1 cellular context compared by ENCODE assay signal in genomic region chr10:61840403-61840802, GRCh38.
A peak's percentile ranks its signal among the peaks of the same experiment; 100 is the strongest.
TF ChIP-seq lines count a peak whose summit lies in the region.

No MANE protein-coding gene starts in this region.

TF ChIP-seq in K562, 482 proteins besides CTCF, POLR2A, EP300 and RAD21 (continued from another document):
- TF ChIP-seq CHAMP1 (IDR thresholded peaks at IDR 0.05), result 0 out of 2 replicates have a peak, but pooled peaks have one; percentile 16
- peak; percentile 55; the same call in 1 of the 2 replicates for TF ChIP-seq ZBTB40 (IDR thresholded peaks at IDR 0.05)
- no peak for TF ChIP-seq ZBTB40 (CRISPR knock-in tag; IDR thresholded peaks at IDR 0.05)
- TF ChIP-seq SIN3B (IDR thresholded peaks at IDR 0.05; ENCODE audit: low read depth), result no peak
- no peak for TF ChIP-seq ZNF24 (IDR thresholded peaks at IDR 0.05)
- no peak for TF ChIP-seq NEUROD1 (IDR thresholded peaks at IDR 0.05; ENCODE audit: borderline replicate concordance, low read depth, low read length, partially characterized antibody)
